ENCODE assay signal across 16 cellular contexts in genomic region chr13:73698859-73699258, GRCh38.
DNase-seq lines count a peak whose midpoint lies in the region; ATAC-seq and TF ChIP-seq lines count a peak whose summit lies in the region.
"Had no signal": no experiment of that assay in that cellular context is flagged by ENCODE, and none has a peak within 500 bp of the region (broad histone marks: within the 10 kb centered on the region; RNA-seq: fewer than 3 reads in every experiment).

No MANE protein-coding gene starts in this region.

- H2AFZ ChIP-seq in GM23248 (no peak overlapping the region), H9 (ENCODE audit: low read length) (no peak overlapping the region)

- no peak overlapping the region for H2BK5ac ChIP-seq in H9 (ENCODE audit: insufficient read length, low read length)

- no peak overlapping the region for H3K4me2 ChIP-seq in GM23248 (ENCODE audit: unreplicated experiment)
- no peak overlapping the region for H3K4me2 ChIP-seq in H9 (ENCODE audit: insufficient read depth, insufficient read length, low read length)
- H3K4me2 ChIP-seq: A549 had no signal

- no peaks in the 10 kb centered on the region for H3K36me3 ChIP-seq in A673 (ENCODE audit: insufficient read depth, low read length, poor library complexity, severe bottlenecking)
- peaks cover 14% of the 10 kb centered on the region; the same call in 1 of the 2 replicates for H3K36me3 ChIP-seq in GM23248 (ENCODE audit: low read depth)

- H3K23me2 ChIP-seq in H9 (ENCODE audit: insufficient read length, low read depth, low read length, poor library complexity, severe bottlenecking): no peaks in the 10 kb centered on the region

- WGBS in GM23248 (ENCODE audit: low coverage in 1 of 2, low lambda C conversion rate in 2 of 2, missing lambda C conversion rate in 2 of 2), 2 experiments: 81 to 90% methylated on average over 3 of the region's 3 CpGs
- WGBS in H9 (ENCODE audit: extremely low coverage, insufficient read length, low lambda C conversion rate): no CpG with 5 or more reads among the region's 3 CpGs

- POLR2A ChIA-PET in A673 (lab: Charles Lee; ENCODE audit: low non-redundant PET) (no interaction called here), T-cell (lab: Charles Lee) (interaction anchor here in 1 of 2 donors (0.6 kb wide), 3 partner anchors 8 to 716 kb away, joined by 3 read pairs; no protein-coding TSS in a partner anchor)

- no peak overlapping the region for H3K4ac ChIP-seq in H9 (ENCODE audit: low read depth, low read length)

- ATAC-seq in T-cell (replicated peaks in 1 of 4) (no peak), GM21423 (IDR thresholded peaks at IDR 0.05; ENCODE audit: unreplicated experiment) (no peak)
- ATAC-seq: A549 had no signal

- peaks cover 29 to 50% (median 45%) of the 10 kb centered on the region in 3 donors for H3K4me1 Mint-ChIP-seq in T-cell
- peaks cover 65% of the 10 kb centered on the region in 2 experiments for H3K4me1 Mint-ChIP-seq in H9

- no peak overlapping the region for H3K23ac ChIP-seq in H9 (ENCODE audit: insufficient read length, low read depth, low read length)

- no peak overlapping the region for H2BK12ac ChIP-seq in H9 (ENCODE audit: insufficient read length, low read depth, low read length)

- H3K4me3 Mint-ChIP-seq in T-cell (no peak overlapping the region), H9 (no peak overlapping the region)

- H4K91ac ChIP-seq in H9 (ENCODE audit: insufficient read length, low read depth, low read length): no peak overlapping the region

- H3F3A ChIP-seq in GM23248 (ENCODE audit: insufficient read depth): no peaks in the 10 kb centered on the region

- no peak overlapping the region for H4K5ac ChIP-seq in H9 (ENCODE audit: insufficient read length, low read depth, low read length)

- intact Hi-C loops in A673 (cut with micrococcal nuclease; ENCODE audit: unreplicated experiment): no loop called here

- H3K27me3 Mint-ChIP-seq in T-cell: no peaks in the 10 kb centered on the region
- no peaks in the 10 kb centered on the region for H3K27me3 Mint-ChIP-seq in H9 (ENCODE audit: low read depth)

- H3K9me3 Mint-ChIP-seq in T-cell (no peaks in the 10 kb centered on the region), H9 (no peaks in the 10 kb centered on the region)

- H3K14ac ChIP-seq in H9 (ENCODE audit: insufficient read depth, low read length): no peak overlapping the region

- in situ Hi-C loops in GM23248 (cut with MboI): no loop called here

- H3K79me1 ChIP-seq in H9 (ENCODE audit: insufficient read depth, low read depth, low read length, poor library complexity, severe bottlenecking): no peaks in the 10 kb centered on the region

- H3K27ac Mint-ChIP-seq in T-cell (peak overlapping the region; percentile 32 to 66), H9 (peak overlapping the region in 1 of 3 experiments; percentile 79; a peak in 1 of 7 replicates)

- DNase-seq in A673 (ENCODE audit: low spot score) (peak; percentile 57), GM23248 (peak; percentile 22), T-cell (no peak), fibroblast of pulmonary artery (ENCODE audit: low read depth) (peak; percentile 16), H9 (no peak), OCI-M2 (lab: John Stamatoyannopoulos, UW; ENCODE audit: unreplicated experiment) (no peak)
- DNase-seq: AML-193, GDM1, Karpas-422, NCI-H1417, NCI-H1930, NCI-H2171, Peyer's patch, SHP77 treated with DMSO at 0.1 percent for 48 hours had no signal

- H3K79me2 ChIP-seq in GM23248 (ENCODE audit: insufficient read depth): no peaks in the 10 kb centered on the region
- no peaks in the 10 kb centered on the region for H3K79me2 ChIP-seq in H9 (ENCODE audit: insufficient read depth, low read length)

- H2BK15ac ChIP-seq in H9 (ENCODE audit: low read depth, low read length): no peak overlapping the region

- H4K20me1 ChIP-seq in GM23248 (ENCODE audit: insufficient read depth) (no peaks in the 10 kb centered on the region), H9 (ENCODE audit: control insufficient read depth, insufficient read depth, insufficient read length) (no peaks in the 10 kb centered on the region)

- no peak overlapping the region for H2AK5ac ChIP-seq in H9 (ENCODE audit: insufficient read length, low read length)

- H4K8ac ChIP-seq in H9 (replicated peaks; ENCODE audit: insufficient read length, low read depth, low read length): no peak overlapping the region

- H3K27ac ChIP-seq in A673 (ENCODE audit: low read depth, low read length, poor library complexity, severe bottlenecking) (no peak overlapping the region), GM23248 (no peak overlapping the region), H9 (ENCODE audit: insufficient read length, low read depth, low read length) (no peak overlapping the region)
- H3K27ac ChIP-seq: A549, Peyer's patch had no signal

- no peak overlapping the region for H3T11ph ChIP-seq in H9 (ENCODE audit: low read length)

- peaks cover 48% of the 10 kb centered on the region for H3K36me3 Mint-ChIP-seq in T-cell
- H3K36me3 Mint-ChIP-seq in H9 (ENCODE audit: insufficient read depth in 1 of 3, low read depth in 3 of 3): peaks cover 0 to 2% (median 0%) of the 10 kb centered on the region in 3 experiments; a peak in 2 of 7 replicates

- H2BK20ac ChIP-seq in H9 (ENCODE audit: low read depth, low read length, poor library complexity, severe bottlenecking): no peak overlapping the region

- no peaks in the 10 kb centered on the region for H3K9me2 ChIP-seq in GM23248 (ENCODE audit: insufficient read depth)

- BruUV-seq in A673 (replicated peaks; lab: Mats Ljungman, UMichigan): no TSS peak

- H3K9me3 ChIP-seq in A673 (ENCODE audit: low read depth, low read length, poor library complexity, severe bottlenecking) (no peaks in the 10 kb centered on the region), GM23248 (ENCODE audit: low read depth) (no peaks in the 10 kb centered on the region), H9 (ENCODE audit: control insufficient read depth, low read depth, low read length) (no peaks in the 10 kb centered on the region)
- H3K9me3 ChIP-seq: A549, Peyer's patch had no signal

- H3K4me1 ChIP-seq in A673 (ENCODE audit: insufficient read depth, low read length, poor library complexity, severe bottlenecking) (no peaks in the 10 kb centered on the region), GM23248 (ENCODE audit: insufficient read depth) (0 out of 2 replicates have a peak, but pooled peaks cover 5% of the 10 kb centered on the region), H9 (ENCODE audit: insufficient read depth, low read length) (0 out of 2 replicates have a peak, but pooled peaks cover 2% of the 10 kb centered on the region)
- H3K4me1 ChIP-seq: Peyer's patch had no signal

- no peak overlapping the region for H3K56ac ChIP-seq in H9 (ENCODE audit: insufficient read length, low read depth, low read length)

- H3K4me3 ChIP-seq in A673 (ENCODE audit: low read depth, low read length, poor library complexity, severe bottlenecking): no peak overlapping the region
- H3K4me3 ChIP-seq in GM23248: no peak overlapping the region
- no peak overlapping the region for H3K4me3 ChIP-seq in fibroblast of pulmonary artery (replicated peaks; ENCODE audit: low read depth, low read length)
- H3K4me3 ChIP-seq: A549, Peyer's patch had no signal

- H2BK120ac ChIP-seq in H9 (ENCODE audit: low read depth, low read length, poor library complexity, severe bottlenecking): no peak overlapping the region

- no peak for TF ChIP-seq CTCF in A673 (conservative IDR thresholded peaks at IDR 0.05; ENCODE audit: low read depth, low read length)
- TF ChIP-seq CTCF in fibroblast of pulmonary artery (IDR thresholded peaks at IDR 0.05; ENCODE audit: low read length, missing control alignments): no peak
- TF ChIP-seq CTCF in H9 (conservative IDR thresholded peaks at IDR 0.05): no peak

- no peak overlapping the region for H3K9ac ChIP-seq in GM23248
- no peak overlapping the region for H3K9ac ChIP-seq in H9 (ENCODE audit: extremely low read depth, insufficient read length, low read length)

- no peak overlapping the region for H3K18ac ChIP-seq in H9 (ENCODE audit: insufficient read length, low read depth, low read length)

- CTCF ChIA-PET in A673 (lab: Charles Lee) (interaction anchor here (0.6 kb wide), 1 partner anchor 425 kb away, joined by 4 read pairs; no protein-coding TSS in a partner anchor), T-cell (lab: Charles Lee) (interaction anchor here in 1 of 2 donors (0.6 kb wide), 2 partner anchors 24 to 890 kb away, joined by 3 to 4 read pairs; no protein-coding TSS in a partner anchor)

- H3K27me3 ChIP-seq in A673 (replicated peaks; ENCODE audit: insufficient read depth, low read depth, low read length, poor library complexity) (no peaks in the 10 kb centered on the region), GM23248 (replicated peaks; ENCODE audit: insufficient read depth) (no peaks in the 10 kb centered on the region), H9 (ENCODE audit: insufficient read depth, low read length) (no peaks in the 10 kb centered on the region)
- H3K27me3 ChIP-seq: Peyer's patch had no signal

Comparison
In these comparisons a context has a peak if more than half of its experiments do, and no peak if none do; other contexts are left out.
1. DNase-seq: peak in A673 (single experiment), GM23248 (single experiment) and fibroblast of pulmonary artery (single experiment); none in T-cell (0 of 34), H9 (single experiment) and OCI-M2 (single experiment).